ENCODE assay signal across 18 cellular contexts in the genomic region with DNA sequence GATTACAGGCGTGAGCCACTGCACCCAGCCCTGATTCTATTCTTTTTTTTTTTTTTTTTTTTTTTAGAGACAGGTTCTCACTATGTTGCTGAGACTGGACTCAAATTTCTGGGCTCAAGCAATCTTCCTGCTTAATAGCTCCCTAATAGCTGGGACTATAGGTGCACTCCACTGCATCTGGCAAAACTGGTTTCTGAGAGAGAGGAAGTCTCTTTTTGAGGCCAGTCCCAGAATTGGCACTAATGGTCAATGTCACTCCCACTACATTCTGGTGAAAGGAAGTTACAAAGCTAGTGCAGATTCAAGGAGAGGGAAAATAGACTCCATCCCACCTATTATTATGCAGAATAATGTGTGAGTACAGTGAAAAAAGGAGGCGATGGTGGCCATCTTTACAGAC.
"Had no signal": no experiment of that assay in that cellular context is flagged by ENCODE, and none has a peak within 500 bp of the region (broad histone marks: within the 10 kb centered on the region; RNA-seq: fewer than 3 reads in every experiment).

No MANE protein-coding gene starts in this region.

- H3K27ac ChIP-seq: neural progenitor cell, thoracic aorta, uterus had no signal

- H3K9me3 Mint-ChIP-seq: endodermal cell; mesothelial cell of epicardium; neural progenitor cell; stimulated activated naive CD8-positive, alpha-beta T cell treated with anti-CD3 and anti-CD28 coated beads, Interleukin-15, amount 100 ng/mL, for 72 hours had no signal

- H2AFZ ChIP-seq: hepatocyte, neural progenitor cell had no signal

- H3K4me2 ChIP-seq: hepatocyte, neural progenitor cell had no signal

- ATAC-seq: activated naive CD4-positive, alpha-beta T cell treated with anti-CD3 and anti-CD28 coated beads, Interleukin-2, amount 50 U/mL, for 72 hours; pancreas; stimulated activated naive CD8-positive, alpha-beta T cell treated with anti-CD3 and anti-CD28 coated beads, Interleukin-15, amount 100 ng/mL, for 72 hours; WTC11 had no signal

- H3K9ac ChIP-seq: neural progenitor cell had no signal

- H3K9me3 ChIP-seq: pancreas, thoracic aorta, uterus had no signal

- H3K36me3 ChIP-seq: neural progenitor cell, pancreas, thoracic aorta, uterus had no signal

- H3K36me3 Mint-ChIP-seq: brain had no signal

- H3K4me1 ChIP-seq: neural progenitor cell, uterus had no signal

- H3K4me3 ChIP-seq: hepatocyte, neural progenitor cell, pancreas, thoracic aorta, uterus had no signal

- H3K27me3 Mint-ChIP-seq: stimulated activated naive CD8-positive, alpha-beta T cell treated with anti-CD3 and anti-CD28 coated beads, Interleukin-15, amount 100 ng/mL, for 72 hours had no signal

- H3K27me3 ChIP-seq: hepatocyte, pancreas, uterus had no signal

- DNase-seq: activated effector memory CD4-positive, alpha-beta T cell treated with anti-CD3 and anti-CD28 coated beads, Interleukin-2, amount 50 U/mL, for 16 hours; activated T-cell treated with anti-CD3 and anti-CD28 coated beads, Interleukin-2, amount 50 U/mL, for 1 hour; amygdala; cerebellar nuclear complex; dermis blood vessel endothelial cell; endodermal cell; erythroblast; pancreas; stimulated activated CD4-positive, alpha-beta T cell treated with anti-CD3 and anti-CD28 coated beads, Interleukin-2, amount 100 ng/mL, for 48 hours; stimulated activated naive CD8-positive, alpha-beta T cell treated with anti-CD3 and anti-CD28 coated beads, Interleukin-15, amount 100 ng/mL, for 72 hours; uterus had no signal

- H3K4me3 Mint-ChIP-seq: brain; endodermal cell; mesothelial cell of epicardium; neural progenitor cell; stimulated activated naive CD8-positive, alpha-beta T cell treated with anti-CD3 and anti-CD28 coated beads, Interleukin-15, amount 100 ng/mL, for 72 hours; WTC11 had no signal

- H3K27ac Mint-ChIP-seq: activated naive CD4-positive, alpha-beta T cell treated with anti-CD3 and anti-CD28 coated beads, Interleukin-2, amount 50 U/mL, for 72 hours; brain; endodermal cell; mesothelial cell of epicardium; WTC11 had no signal
